ENCODE assay signal across 1 cellular context in genomic region chr2:32522770-32523169, GRCh38.
TF ChIP-seq lines count a peak whose summit lies in the region.

No MANE protein-coding gene starts in this region.

TF ChIP-seq in IMR-90, 13 proteins besides CTCF, POLR2A, EP300 and RAD21 (continued from another document):
- no peak for TF ChIP-seq CHD1 (IDR thresholded peaks at IDR 0.05; ENCODE audit: low read depth, low read length)
- TF ChIP-seq SMC3 (IDR thresholded peaks at IDR 0.05; ENCODE audit: low read depth, low read length): no peak
- TF ChIP-seq FOS (IDR thresholded peaks at IDR 0.05; ENCODE audit: low read depth, low read length): no peak
- no peak for TF ChIP-seq NFE2L2 (IDR thresholded peaks at IDR 0.05; ENCODE audit: low read depth, low read length)
- no peak for TF ChIP-seq RCOR1 (IDR thresholded peaks at IDR 0.05; ENCODE audit: insufficient replicate concordance, low read length)
- no peak for TF ChIP-seq BHLHE40 (IDR thresholded peaks at IDR 0.05; ENCODE audit: low read depth, low read length)
- TF ChIP-seq MXI1 (IDR thresholded peaks at IDR 0.05; ENCODE audit: borderline replicate concordance, low read depth, low read length): no peak
- TF ChIP-seq RFX5 (IDR thresholded peaks at IDR 0.05; ENCODE audit: low read depth, low read length): no peak
